In the genomic region with DNA sequence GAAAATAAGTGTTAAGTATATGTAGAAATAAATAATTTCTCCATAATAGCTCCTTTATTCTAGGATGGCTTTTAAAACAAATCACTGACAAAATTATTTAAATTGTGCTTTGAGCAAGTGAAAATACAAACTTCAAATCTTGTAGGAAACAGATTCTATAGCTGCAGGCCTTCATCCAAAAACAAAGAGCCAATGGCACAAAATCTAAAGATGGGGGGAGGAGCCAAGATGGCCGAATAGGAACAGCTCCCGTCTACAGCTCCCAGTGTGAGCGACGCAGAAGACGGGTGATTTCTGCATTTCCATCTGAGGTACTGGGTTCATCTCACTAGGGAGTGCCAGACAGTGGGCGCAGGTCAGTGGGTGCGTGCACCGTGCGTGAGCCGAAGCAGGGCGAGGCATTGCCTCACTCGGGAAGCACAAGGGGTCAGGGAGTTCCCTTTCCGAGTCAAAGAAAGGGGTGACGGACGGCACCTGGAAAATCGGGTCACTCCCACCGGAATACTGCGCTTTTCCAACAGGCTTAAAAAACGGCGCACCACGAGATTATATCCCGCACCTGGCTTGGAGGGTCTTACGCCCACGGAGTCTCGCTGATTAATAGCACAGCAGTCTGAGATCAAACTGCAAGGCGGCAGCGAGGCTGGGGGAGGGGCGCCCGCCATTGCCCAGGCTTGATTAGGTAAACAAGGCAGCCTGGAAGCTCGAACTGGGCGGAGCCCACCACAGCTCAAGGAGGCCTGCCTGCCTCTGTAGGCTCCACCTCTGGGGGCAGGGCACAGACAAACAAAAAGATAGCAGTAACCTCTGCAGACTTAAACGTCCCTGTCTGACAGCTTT, we compare ENCODE assay signal across 1 cellular context.
TF ChIP-seq lines count a peak whose summit lies in the region.

No MANE protein-coding gene starts in this region.

TF ChIP-seq in K562, 482 proteins besides CTCF, POLR2A, EP300 and RAD21 (continued from another document):
- TF ChIP-seq, protein P1, sequence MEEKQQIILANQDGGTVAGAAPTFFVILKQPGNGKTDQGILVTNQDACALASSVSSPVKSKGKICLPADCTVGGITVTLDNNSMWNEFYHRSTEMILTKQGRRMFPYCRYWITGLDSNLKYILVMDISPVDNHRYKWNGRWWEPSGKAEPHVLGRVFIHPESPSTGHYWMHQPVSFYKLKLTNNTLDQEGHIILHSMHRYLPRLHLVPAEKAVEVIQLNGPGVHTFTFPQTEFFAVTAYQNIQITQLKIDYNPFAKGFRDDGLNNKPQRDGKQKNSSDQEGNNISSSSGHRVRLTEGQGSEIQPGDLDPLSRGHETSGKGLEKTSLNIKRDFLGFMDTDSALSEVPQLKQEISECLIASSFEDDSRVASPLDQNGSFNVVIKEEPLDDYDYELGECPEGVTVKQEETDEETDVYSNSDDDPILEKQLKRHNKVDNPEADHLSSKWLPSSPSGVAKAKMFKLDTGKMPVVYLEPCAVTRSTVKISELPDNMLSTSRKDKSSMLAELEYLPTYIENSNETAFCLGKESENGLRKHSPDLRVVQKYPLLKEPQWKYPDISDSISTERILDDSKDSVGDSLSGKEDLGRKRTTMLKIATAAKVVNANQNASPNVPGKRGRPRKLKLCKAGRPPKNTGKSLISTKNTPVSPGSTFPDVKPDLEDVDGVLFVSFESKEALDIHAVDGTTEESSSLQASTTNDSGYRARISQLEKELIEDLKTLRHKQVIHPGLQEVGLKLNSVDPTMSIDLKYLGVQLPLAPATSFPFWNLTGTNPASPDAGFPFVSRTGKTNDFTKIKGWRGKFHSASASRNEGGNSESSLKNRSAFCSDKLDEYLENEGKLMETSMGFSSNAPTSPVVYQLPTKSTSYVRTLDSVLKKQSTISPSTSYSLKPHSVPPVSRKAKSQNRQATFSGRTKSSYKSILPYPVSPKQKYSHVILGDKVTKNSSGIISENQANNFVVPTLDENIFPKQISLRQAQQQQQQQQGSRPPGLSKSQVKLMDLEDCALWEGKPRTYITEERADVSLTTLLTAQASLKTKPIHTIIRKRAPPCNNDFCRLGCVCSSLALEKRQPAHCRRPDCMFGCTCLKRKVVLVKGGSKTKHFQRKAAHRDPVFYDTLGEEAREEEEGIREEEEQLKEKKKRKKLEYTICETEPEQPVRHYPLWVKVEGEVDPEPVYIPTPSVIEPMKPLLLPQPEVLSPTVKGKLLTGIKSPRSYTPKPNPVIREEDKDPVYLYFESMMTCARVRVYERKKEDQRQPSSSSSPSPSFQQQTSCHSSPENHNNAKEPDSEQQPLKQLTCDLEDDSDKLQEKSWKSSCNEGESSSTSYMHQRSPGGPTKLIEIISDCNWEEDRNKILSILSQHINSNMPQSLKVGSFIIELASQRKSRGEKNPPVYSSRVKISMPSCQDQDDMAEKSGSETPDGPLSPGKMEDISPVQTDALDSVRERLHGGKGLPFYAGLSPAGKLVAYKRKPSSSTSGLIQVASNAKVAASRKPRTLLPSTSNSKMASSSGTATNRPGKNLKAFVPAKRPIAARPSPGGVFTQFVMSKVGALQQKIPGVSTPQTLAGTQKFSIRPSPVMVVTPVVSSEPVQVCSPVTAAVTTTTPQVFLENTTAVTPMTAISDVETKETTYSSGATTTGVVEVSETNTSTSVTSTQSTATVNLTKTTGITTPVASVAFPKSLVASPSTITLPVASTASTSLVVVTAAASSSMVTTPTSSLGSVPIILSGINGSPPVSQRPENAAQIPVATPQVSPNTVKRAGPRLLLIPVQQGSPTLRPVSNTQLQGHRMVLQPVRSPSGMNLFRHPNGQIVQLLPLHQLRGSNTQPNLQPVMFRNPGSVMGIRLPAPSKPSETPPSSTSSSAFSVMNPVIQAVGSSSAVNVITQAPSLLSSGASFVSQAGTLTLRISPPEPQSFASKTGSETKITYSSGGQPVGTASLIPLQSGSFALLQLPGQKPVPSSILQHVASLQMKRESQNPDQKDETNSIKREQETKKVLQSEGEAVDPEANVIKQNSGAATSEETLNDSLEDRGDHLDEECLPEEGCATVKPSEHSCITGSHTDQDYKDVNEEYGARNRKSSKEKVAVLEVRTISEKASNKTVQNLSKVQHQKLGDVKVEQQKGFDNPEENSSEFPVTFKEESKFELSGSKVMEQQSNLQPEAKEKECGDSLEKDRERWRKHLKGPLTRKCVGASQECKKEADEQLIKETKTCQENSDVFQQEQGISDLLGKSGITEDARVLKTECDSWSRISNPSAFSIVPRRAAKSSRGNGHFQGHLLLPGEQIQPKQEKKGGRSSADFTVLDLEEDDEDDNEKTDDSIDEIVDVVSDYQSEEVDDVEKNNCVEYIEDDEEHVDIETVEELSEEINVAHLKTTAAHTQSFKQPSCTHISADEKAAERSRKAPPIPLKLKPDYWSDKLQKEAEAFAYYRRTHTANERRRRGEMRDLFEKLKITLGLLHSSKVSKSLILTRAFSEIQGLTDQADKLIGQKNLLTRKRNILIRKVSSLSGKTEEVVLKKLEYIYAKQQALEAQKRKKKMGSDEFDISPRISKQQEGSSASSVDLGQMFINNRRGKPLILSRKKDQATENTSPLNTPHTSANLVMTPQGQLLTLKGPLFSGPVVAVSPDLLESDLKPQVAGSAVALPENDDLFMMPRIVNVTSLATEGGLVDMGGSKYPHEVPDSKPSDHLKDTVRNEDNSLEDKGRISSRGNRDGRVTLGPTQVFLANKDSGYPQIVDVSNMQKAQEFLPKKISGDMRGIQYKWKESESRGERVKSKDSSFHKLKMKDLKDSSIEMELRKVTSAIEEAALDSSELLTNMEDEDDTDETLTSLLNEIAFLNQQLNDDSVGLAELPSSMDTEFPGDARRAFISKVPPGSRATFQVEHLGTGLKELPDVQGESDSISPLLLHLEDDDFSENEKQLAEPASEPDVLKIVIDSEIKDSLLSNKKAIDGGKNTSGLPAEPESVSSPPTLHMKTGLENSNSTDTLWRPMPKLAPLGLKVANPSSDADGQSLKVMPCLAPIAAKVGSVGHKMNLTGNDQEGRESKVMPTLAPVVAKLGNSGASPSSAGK (IDR thresholded peaks at IDR 0.05): peak; percentile 85
- TF ChIP-seq TARDBP (IDR thresholded peaks at IDR 0.05) (peak; percentile 65; the same call in 1 of the 2 replicates), CXXC5 (CRISPR knock-in tag; IDR thresholded peaks at IDR 0.05) (peak; percentile 38)
